In the genomic region with DNA sequence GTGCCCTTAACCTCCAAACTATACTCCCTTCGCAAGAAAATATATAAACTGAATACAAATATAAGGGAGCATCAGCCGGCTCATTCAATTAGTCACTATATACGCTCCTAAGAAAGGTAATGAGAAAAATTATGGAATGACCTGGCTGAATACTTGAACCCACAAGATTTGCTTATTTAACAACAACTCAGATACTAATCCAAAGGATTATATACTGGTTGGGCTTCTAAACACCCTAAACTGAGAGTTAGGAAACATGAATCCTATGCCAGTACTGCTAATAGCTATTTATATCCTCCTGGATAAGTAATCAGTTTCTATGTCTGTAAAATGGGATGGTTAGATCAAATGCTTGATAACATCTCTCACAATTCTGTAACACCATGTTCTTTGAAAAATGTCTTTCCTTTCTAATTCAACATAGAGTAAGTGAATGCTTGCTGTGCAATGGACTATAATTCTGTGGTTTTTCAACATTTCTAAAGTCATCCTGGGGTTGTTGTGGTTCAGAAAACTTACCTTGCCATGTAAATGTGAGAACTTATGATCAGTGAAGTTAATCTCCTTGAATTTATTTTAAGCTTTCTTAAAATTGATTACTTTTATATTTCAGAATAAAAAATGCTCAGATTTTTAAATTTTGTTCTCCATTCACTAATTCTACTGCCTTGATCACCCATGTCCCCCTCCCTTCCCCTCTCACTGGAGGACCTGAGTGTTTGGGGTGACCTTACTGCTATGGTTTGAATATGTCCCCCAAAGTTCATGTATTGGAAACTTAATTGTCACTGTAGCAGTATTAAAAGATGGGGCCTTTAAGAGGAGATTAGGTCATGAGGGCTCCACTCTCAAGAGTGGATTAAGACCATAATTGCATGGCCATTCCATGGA, we compare ENCODE assay signal across 17 cellular contexts. TPM values are rescaled to one million over a fixed set of nuclear protein-coding genes. Genes with fewer than 3 reads are reported as not detected.
A peak's percentile ranks its signal among the peaks of the same experiment; 100 is the strongest.
DNase-seq lines count a peak whose midpoint lies in the region; ATAC-seq, FAIRE-seq and TF ChIP-seq lines count a peak whose summit lies in the region.
"Had no signal": no experiment of that assay in that cellular context is flagged by ENCODE, and none has a peak within 500 bp of the region (broad histone marks: within the 10 kb centered on the region; RNA-seq: fewer than 3 reads in every experiment).

No MANE protein-coding gene starts in this region.

- no peak for DNase-seq in CD4-positive, alpha-beta T cell
- DNase-seq in activated CD4-positive, alpha-beta memory T cell treated with anti-CD3 and anti-CD28 coated beads for 36 hours: no peak
- peak; percentile 13 for DNase-seq in kidney glomerular epithelial cell (lab: John Stamatoyannopoulos, UW)
- no peak for DNase-seq in DMS53 treated with DMSO at 0.1 percent for 48 hours (lab: John Stamatoyannopoulos, UW; ENCODE audit: unreplicated experiment)
- no peak for DNase-seq in GM23248
- DNase-seq in H54 (ENCODE audit: insufficient read length, low spot score): no peak
- DNase-seq: activated CD4-positive, alpha-beta T cell treated with anti-CD3 and anti-CD28 coated beads, Interleukin-2, amount 50 U/mL, for 1 hour; amniotic stem cell; foreskin keratinocyte; GDM1; NCI-H2081; stimulated activated CD4-positive, alpha-beta T cell treated with anti-CD3 and anti-CD28 coated beads, Interleukin-4, amount 100 ng/mL, for 1 hour; stomach had no signal

- POLR2A ChIA-PET in CD4-positive, alpha-beta T cell (lab: Charles Lee): interaction anchor here (6.7 kb wide), 1 partner anchor 14 kb away, joined by 103 read pairs; a partner anchor contains a TSS
- POLR2A ChIA-PET in activated CD4-positive, alpha-beta memory T cell treated with anti-CD3 and anti-CD28 coated beads for 36 hours (lab: Charles Lee): interaction anchor here (1.2 to 4.0 kb wide), 3 partner anchors 14 to 19 kb away, joined by 3 to 31 read pairs (median 6); a partner anchor contains a TSS

- no peaks in the 10 kb centered on the region for H4K20me1 ChIP-seq in GM23248 (ENCODE audit: insufficient read depth)
- H4K20me1 ChIP-seq: BLaER1 had no signal

- peaks cover 92% of the 10 kb centered on the region for H3K79me2 ChIP-seq in GM23248 (ENCODE audit: insufficient read depth)

- no peak overlapping the region for H3K27ac ChIP-seq in CD4-positive, alpha-beta T cell (ENCODE audit: low read depth, low read length)
- H3K27ac ChIP-seq in GM23248: no peak overlapping the region
- H3K27ac ChIP-seq: BLaER1 had no signal

- peaks cover 9% of the 10 kb centered on the region for H3K9me3 ChIP-seq in CD4-positive, alpha-beta T cell (ENCODE audit: control insufficient read depth, low read length)
- H3K9me3 ChIP-seq in GM23248 (ENCODE audit: low read depth): no peaks in the 10 kb centered on the region

- intact Hi-C loops in CD4-positive, alpha-beta T cell (cut with DNase I, micrococcal nuclease): loop anchor here in 1 of 2 experiments (2.0 kb wide), 1 partner anchor 15 kb away; a partner anchor contains a TSS
- intact Hi-C loops in activated CD4-positive, alpha-beta memory T cell treated with anti-CD3 and anti-CD28 coated beads for 36 hours (cut with micrococcal nuclease): no loop called here

- peaks cover 4% of the 10 kb centered on the region for H3K9me3 Mint-ChIP-seq in CD4-positive, alpha-beta T cell
- peaks cover 21% of the 10 kb centered on the region for H3K9me3 Mint-ChIP-seq in activated CD4-positive, alpha-beta memory T cell treated with anti-CD3 and anti-CD28 coated beads for 36 hours

- peak overlapping the region; percentile 3 for H3K4me3 Mint-ChIP-seq in CD4-positive, alpha-beta T cell
- H3K4me3 Mint-ChIP-seq in activated CD4-positive, alpha-beta memory T cell treated with anti-CD3 and anti-CD28 coated beads for 36 hours: no peak overlapping the region

- in situ Hi-C loops in GM23248 (cut with MboI): no loop called here

- no peak for ATAC-seq in CD4-positive, alpha-beta T cell (ENCODE audit: poor library complexity)
- ATAC-seq in GM21447 (IDR thresholded peaks at IDR 0.05; ENCODE audit: unreplicated experiment) (peak; percentile 30), HG02759 (IDR thresholded peaks at IDR 0.05; ENCODE audit: unreplicated experiment) (no peak)
- ATAC-seq: foreskin keratinocyte had no signal

- H3K4me3 ChIP-seq in GM23248: no peak overlapping the region
- H3K4me3 ChIP-seq: BLaER1, stomach had no signal

- H3K9ac ChIP-seq in GM23248: no peak overlapping the region
- H3K9ac ChIP-seq: BLaER1 had no signal

- no peak overlapping the region for H3K4me2 ChIP-seq in GM23248 (ENCODE audit: unreplicated experiment)
- H3K4me2 ChIP-seq: BLaER1 had no signal

- H3F3A ChIP-seq in GM23248 (ENCODE audit: insufficient read depth): peaks cover 36% of the 10 kb centered on the region

- peaks cover 17% of the 10 kb centered on the region for H3K36me3 Mint-ChIP-seq in CD4-positive, alpha-beta T cell (ENCODE audit: low read depth)
- H3K36me3 Mint-ChIP-seq in activated CD4-positive, alpha-beta memory T cell treated with anti-CD3 and anti-CD28 coated beads for 36 hours: peaks cover 38% of the 10 kb centered on the region

- peak overlapping the region; percentile 50 for H3K27ac Mint-ChIP-seq in CD4-positive, alpha-beta T cell
- H3K27ac Mint-ChIP-seq in activated CD4-positive, alpha-beta memory T cell treated with anti-CD3 and anti-CD28 coated beads for 36 hours: peak overlapping the region; percentile 60

- TF ChIP-seq POLR2A in H54 (IDR thresholded peaks at IDR 0.05; ENCODE audit: low read depth, low read length): no peak

- H3K4me1 ChIP-seq in GM23248 (ENCODE audit: insufficient read depth): peaks cover 59% of the 10 kb centered on the region
- H3K4me1 ChIP-seq: BLaER1 had no signal

- no peaks in the 10 kb centered on the region for H3K27me3 Mint-ChIP-seq in CD4-positive, alpha-beta T cell
- H3K27me3 Mint-ChIP-seq in activated CD4-positive, alpha-beta memory T cell treated with anti-CD3 and anti-CD28 coated beads for 36 hours: no peaks in the 10 kb centered on the region

- no peak for FAIRE-seq in H54 (lab: Jason Lieb, UNC)
- FAIRE-seq: islet of Langerhans had no signal

- CTCF ChIA-PET in CD4-positive, alpha-beta T cell (lab: Charles Lee): interaction anchor here (1.4 kb wide), 1 partner anchor 12 kb away, joined by 4 read pairs; no protein-coding TSS in a partner anchor
- CTCF ChIA-PET in activated CD4-positive, alpha-beta memory T cell treated with anti-CD3 and anti-CD28 coated beads for 36 hours (lab: Charles Lee): interaction anchor here (0.6 kb wide), 1 partner anchor 367 kb away, joined by 3 read pairs; no protein-coding TSS in a partner anchor

- H3K4me1 Mint-ChIP-seq in CD4-positive, alpha-beta T cell (ENCODE audit: low read depth): peaks cover 71% of the 10 kb centered on the region
- peaks cover 80% of the 10 kb centered on the region for H3K4me1 Mint-ChIP-seq in activated CD4-positive, alpha-beta memory T cell treated with anti-CD3 and anti-CD28 coated beads for 36 hours (ENCODE audit: low read depth)

- no peak overlapping the region for H2AFZ ChIP-seq in GM23248

- no peak for TF ChIP-seq CTCF in CD4-positive, alpha-beta T cell (IDR thresholded peaks at IDR 0.05)

- no peaks in the 10 kb centered on the region for H3K9me2 ChIP-seq in GM23248 (ENCODE audit: insufficient read depth)

- whole genome bisulfite sequencing in GM23248 (ENCODE audit: low coverage in 1 of 2, low lambda C conversion rate in 2 of 2, missing lambda C conversion rate in 2 of 2), 2 experiments: 95 to 98% methylated on average over 3 of the region's 3 CpGs

- H3K27me3 ChIP-seq in CD4-positive, alpha-beta T cell (ENCODE audit: control insufficient read depth, insufficient read depth, low read length): no peaks in the 10 kb centered on the region
- H3K27me3 ChIP-seq in GM23248 (replicated peaks; ENCODE audit: insufficient read depth): no peaks in the 10 kb centered on the region
- H3K27me3 ChIP-seq: BLaER1, foreskin keratinocyte, stomach had no signal

- no peaks in the 10 kb centered on the region for H3K36me3 ChIP-seq in GM23248 (ENCODE audit: low read depth)
- H3K36me3 ChIP-seq: stomach had no signal

RNA-seq across cellular contexts. Expression of a gene that starts 14.5 kb away (rescaled TPM):
- total RNA-seq in CD4-positive, alpha-beta T cell: 10 to 100 TPM; 66.9 to 70.9 TPM
- total RNA-seq in activated CD4-positive, alpha-beta memory T cell treated with anti-CD3 and anti-CD28 coated beads for 36 hours: 1 to 10 TPM; 8.8 to 8.9 TPM
- 10.5 and 19.3 TPM in 2 replicates for total RNA-seq in GM23248 (2014; rRNA removed; shearing (Covaris generic))
- polyA plus RNA-seq in GM23248 (2016; fragmentation: Nextera tagmentation; extraction: Ambion mirVana): 16.2 and 16.4 TPM in 2 replicates
